ENCODE assay signal across 15 cellular contexts in genomic region chr19:10818306-10819123, GRCh38. TPM values are rescaled to one million over a fixed set of nuclear protein-coding genes. Genes with fewer than 3 reads are reported as not detected.
A peak's percentile ranks its signal among the peaks of the same experiment; 100 is the strongest.
DNase-seq lines count a peak whose midpoint lies in the region; TF ChIP-seq lines count a peak whose summit lies in the region.
"Had no signal": no experiment of that assay in that cellular context is flagged by ENCODE, and none has a peak within 500 bp of the region (broad histone marks: within the 10 kb centered on the region; RNA-seq: fewer than 3 reads in every experiment).

No MANE protein-coding gene starts in this region.

- H3K4me3 ChIP-seq in endodermal cell (ENCODE audit: low read length) (no peak overlapping the region), tibial nerve (peak overlapping the region in 2 of 4 donors; percentile 16 to 51)
- H3K4me3 ChIP-seq: PC-9 had no signal

- H3K4me1 ChIP-seq in endodermal cell (ENCODE audit: control insufficient read depth, insufficient read depth, low read length): no peaks in the 10 kb centered on the region
- peaks cover 0 to 34% (median 0%) of the 10 kb centered on the region in 4 donors for H3K4me1 ChIP-seq in tibial nerve

- TF ChIP-seq POLR2A in tibial nerve (IDR thresholded peaks at IDR 0.05): no peak

- H3K27ac ChIP-seq in endodermal cell (ENCODE audit: low read depth, low read length) (no peak overlapping the region), tibial nerve (peak overlapping the region in 3 of 4 donors; percentile 62 to 90 (median 85))
- H3K27ac ChIP-seq: 22Rv1, PC-9 had no signal

- no peak for DNase-seq in activated T-cell treated with anti-CD3 and anti-CD28 coated beads, Interleukin-2, amount 50 U/mL, for 24 hours
- DNase-seq in activated T-cell treated with anti-CD3 and anti-CD28 coated beads, Interleukin-2, amount 50 U/mL, for 1 hour: no peak
- peak; percentile 35 for DNase-seq in endodermal cell
- no peak for DNase-seq in osteocyte (ENCODE audit: extremely low spot score, unreplicated experiment)
- no peak for DNase-seq in tibial nerve (ENCODE audit: low spot score in 2 of 2)
- no peak for DNase-seq in pons (ENCODE audit: low spot score)
- DNase-seq in activated naive CD4-positive, alpha-beta T cell (lab: John Stamatoyannopoulos, UW): no peak
- no peak for DNase-seq in NCI-H2227 (lab: John Stamatoyannopoulos, UW; ENCODE audit: unreplicated experiment)
- DNase-seq: hippocampal formation; NCI-H1105; PC-9; stimulated activated CD4-positive, alpha-beta T cell treated with anti-CD3 and anti-CD28 coated beads, Interleukin-2, amount 100 ng/mL, for 48 hours; stimulated activated naive CD4-positive, alpha-beta T cell had no signal

- WGBS in endodermal cell (ENCODE audit: insufficient coverage in 1 of 2, insufficient read length in 1 of 2), 2 experiments: 95% methylated on average over 17 to 19 of the region's 19 CpGs
- WGBS in tibial nerve, 2 donors: 82 to 86% methylated on average over 16 to 19 of the region's 19 CpGs

- peak overlapping the region; percentile 44 for H3K27ac Mint-ChIP-seq in activated T-cell treated with anti-CD3 and anti-CD28 coated beads, Interleukin-2, amount 50 U/mL, for 24 hours
- no peak overlapping the region for H3K27ac Mint-ChIP-seq in endodermal cell
- H3K27ac Mint-ChIP-seq in osteocyte (ENCODE audit: unreplicated experiment): peak overlapping the region; percentile 98

- no peak overlapping the region for H3K4me3 Mint-ChIP-seq in activated T-cell treated with anti-CD3 and anti-CD28 coated beads, Interleukin-2, amount 50 U/mL, for 24 hours
- H3K4me3 Mint-ChIP-seq in endodermal cell: no peak overlapping the region
- H3K4me3 Mint-ChIP-seq in osteocyte (ENCODE audit: unreplicated experiment): peak overlapping the region; percentile 26

- H3K9ac ChIP-seq in endodermal cell (ENCODE audit: extremely low read depth, low read length, poor library complexity, severe bottlenecking): no peak overlapping the region

- H3K27me3 Mint-ChIP-seq in activated T-cell treated with anti-CD3 and anti-CD28 coated beads, Interleukin-2, amount 50 U/mL, for 24 hours: no peaks in the 10 kb centered on the region
- H3K27me3 Mint-ChIP-seq in endodermal cell (ENCODE audit: insufficient read depth): no peaks in the 10 kb centered on the region
- H3K27me3 Mint-ChIP-seq in osteocyte (ENCODE audit: unreplicated experiment): no peaks in the 10 kb centered on the region
- H3K27me3 Mint-ChIP-seq: brain had no signal

- H3K9me3 ChIP-seq in endodermal cell (ENCODE audit: control insufficient read depth, low read length) (no peaks in the 10 kb centered on the region), tibial nerve (no peaks in the 10 kb centered on the region)

- TF ChIP-seq EP300 in tibial nerve (IDR thresholded peaks at IDR 0.05): no peak

- H3K27me3 ChIP-seq in endodermal cell (ENCODE audit: control insufficient read depth, insufficient read depth, low read length, poor library complexity, severe bottlenecking) (no peaks in the 10 kb centered on the region), tibial nerve (no peaks in the 10 kb centered on the region)

- H3K9me3 Mint-ChIP-seq in activated T-cell treated with anti-CD3 and anti-CD28 coated beads, Interleukin-2, amount 50 U/mL, for 24 hours: no peaks in the 10 kb centered on the region
- H3K9me3 Mint-ChIP-seq in endodermal cell (no peaks in the 10 kb centered on the region), osteocyte (ENCODE audit: unreplicated experiment) (no peaks in the 10 kb centered on the region)

- H3K36me3 Mint-ChIP-seq in activated T-cell treated with anti-CD3 and anti-CD28 coated beads, Interleukin-2, amount 50 U/mL, for 24 hours (ENCODE audit: low read depth): peaks cover 73% of the 10 kb centered on the region
- H3K36me3 Mint-ChIP-seq in endodermal cell (ENCODE audit: low read depth) (peaks cover 36% of the 10 kb centered on the region), osteocyte (ENCODE audit: unreplicated experiment) (peaks cover 34% of the 10 kb centered on the region)

- TF ChIP-seq CTCF in endodermal cell (conservative IDR thresholded peaks at IDR 0.05) (no peak), osteocyte (IDR thresholded peaks at IDR 0.05) (no peak), tibial nerve (IDR thresholded peaks at IDR 0.05) (no peak)

- H3K36me3 ChIP-seq in endodermal cell (ENCODE audit: control insufficient read depth, insufficient read depth, low read length) (peaks cover 24% of the 10 kb centered on the region), tibial nerve (peaks cover 0 to 96% (median 12%) of the 10 kb centered on the region in 3 donors)

- peaks cover under 1% of the 10 kb centered on the region for H3K4me1 Mint-ChIP-seq in activated T-cell treated with anti-CD3 and anti-CD28 coated beads, Interleukin-2, amount 50 U/mL, for 24 hours (ENCODE audit: low read depth)
- H3K4me1 Mint-ChIP-seq in endodermal cell (no peaks in the 10 kb centered on the region), osteocyte (ENCODE audit: unreplicated experiment) (peaks cover 38% of the 10 kb centered on the region)
- H3K4me1 Mint-ChIP-seq: brain had no signal

RNA-seq across cellular contexts. Expression of gene TMED1, which starts 17.5 kb away (rescaled TPM):
- total RNA-seq in endodermal cell (10 to 100 TPM; 19.7 to 34.5 TPM), osteocyte (33.6 and 35.5 TPM in 2 replicates), tibial nerve (10 to 100 TPM; 18.0 to 33.7 (median 29.7) TPM)
- polyA plus RNA-seq in endodermal cell (2013, experiment 1 of 2): 33.2 TPM
- polyA plus RNA-seq in endodermal cell (2013, experiment 2 of 2): 32.3 TPM

RNA-seq across cellular contexts. Expression of gene C19orf38, which starts 29.7 kb away (rescaled TPM):
- total RNA-seq in endodermal cell (under 1 TPM in 1 of 2 donors, not detected in 1; 0.24 TPM), osteocyte (0.27 TPM in 1 of 2 replicates, not detected in the other), tibial nerve (1 to 10 TPM in 2 of 4 donors, under 1 TPM in 2; 0.42 to 4.5 (median 2.4) TPM)
- polyA plus RNA-seq in endodermal cell (2013, experiment 1 of 2): not detected
- not detected for polyA plus RNA-seq in endodermal cell (2013, experiment 2 of 2)

RNA-seq across cellular contexts. Expression of gene CARM1, which starts 52.8 kb away (rescaled TPM):
- 10 to 100 TPM; 80.6 to 86.6 TPM for total RNA-seq in endodermal cell
- polyA plus RNA-seq in endodermal cell (2013, experiment 1 of 2): 115 TPM
- 105 TPM for polyA plus RNA-seq in endodermal cell (2013, experiment 2 of 2)
- total RNA-seq in osteocyte: 66.7 and 70.8 TPM in 2 replicates
- total RNA-seq in tibial nerve: 10 to 100 TPM; 13.5 to 22.8 (median 14.0) TPM
